Comparison of ENCODE assay signal across 7 cellular contexts in the genomic region with DNA sequence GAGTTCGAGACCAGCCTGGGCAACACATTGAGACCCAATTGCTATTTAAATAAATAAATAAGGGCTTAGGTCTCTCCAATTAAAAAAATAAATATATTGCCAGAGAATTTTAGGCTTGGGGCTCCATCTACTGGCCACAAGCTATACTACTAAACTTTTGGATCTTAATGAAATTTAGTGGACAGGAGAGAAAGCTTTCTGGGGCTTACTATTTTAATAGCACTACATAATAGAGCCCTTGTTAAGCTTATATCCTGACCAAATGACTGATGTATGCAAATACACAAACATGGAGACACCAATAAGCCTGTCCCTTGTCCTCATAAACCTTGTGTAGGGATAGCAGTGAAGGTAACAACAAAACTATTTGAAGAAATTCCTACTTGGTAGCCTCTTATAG. TPM values are rescaled to one million over a fixed set of nuclear protein-coding genes. Genes with fewer than 3 reads are reported as not detected.
A peak's percentile ranks its signal among the peaks of the same experiment; 100 is the strongest.
DNase-seq lines count a peak whose midpoint lies in the region; TF ChIP-seq lines count a peak whose summit lies in the region.

No MANE protein-coding gene starts in this region.

- H3K4me1 ChIP-seq in Loucy (ENCODE audit: insufficient read depth, low read length, poor library complexity, severe bottlenecking) (no peaks in the 10 kb centered on the region), mammary epithelial cell (ENCODE audit: insufficient read depth, low read length) (no peaks in the 10 kb centered on the region)

- CTCF ChIA-PET in mammary epithelial cell (lab: Charles Lee; ENCODE audit: low non-redundant PET) = no interaction called here

- 100% methylated on average over 1 of the region's 1 CpG for WGBS in mammary epithelial cell (ENCODE audit: low coverage, missing lambda C conversion rate)

- H3K9ac ChIP-seq in Loucy (ENCODE audit: low read depth, low read length, poor library complexity, severe bottlenecking) (no peak overlapping the region), mammary epithelial cell (ENCODE audit: insufficient read depth, low read length) (no peak overlapping the region)

- no peaks in the 10 kb centered on the region for H3K9me3 Mint-ChIP-seq in neural crest cell

- H3K4me3 Mint-ChIP-seq in neural crest cell = no peak overlapping the region

- H3F3A ChIP-seq in Loucy (ENCODE audit: low read depth) = no peaks in the 10 kb centered on the region

- intact Hi-C loops in mammary epithelial cell (cut with micrococcal nuclease) = loop anchor here (2.0 kb wide), 2 partner anchors 173 to 229 kb away; no protein-coding TSS in a partner anchor

- TF ChIP-seq CTCF in Loucy (conservative IDR thresholded peaks at IDR 0.05; ENCODE audit: low read length) = peak; percentile 70
- TF ChIP-seq CTCF in mammary epithelial cell (conservative IDR thresholded peaks at IDR 0.05 in 1 of 2, IDR thresholded peaks at IDR 0.05 in 1 of 2; ENCODE audit: extremely low read depth in 1 of 2, insufficient read depth in 1 of 2, low read depth in 1 of 2, low read length in 2 of 2) = peak; percentile 37 to 49
- peak; percentile 74 for TF ChIP-seq CTCF in neural crest cell (conservative IDR thresholded peaks at IDR 0.05)

- no peaks in the 10 kb centered on the region for H3K4me1 Mint-ChIP-seq in neural crest cell

- H3K9me3 ChIP-seq in Loucy (ENCODE audit: insufficient read depth, low read depth, low read length) = no peaks in the 10 kb centered on the region
- no peaks in the 10 kb centered on the region for H3K9me3 ChIP-seq in mammary epithelial cell (replicated peaks; ENCODE audit: insufficient read depth, low read length)

- BruUV-seq in mammary epithelial cell (replicated peaks; lab: Mats Ljungman, UMichigan) = no TSS peak

- H3K27me3 Mint-ChIP-seq in neural crest cell (ENCODE audit: low read depth) = no peaks in the 10 kb centered on the region

- DNase-seq in G401 (ENCODE audit: low spot score) = peak; percentile 40
- no peak for DNase-seq in mammary epithelial cell
- DNase-seq in neural crest cell (ENCODE audit: low read depth, low spot score) = no peak
- DNase-seq in stimulated activated CD4-positive, alpha-beta T cell treated with anti-CD3 and anti-CD28 coated beads, Interleukin-15, amount 100 ng/mL, for 24 hours = no peak
- no peak for DNase-seq in activated effector memory CD4-positive, alpha-beta T cell treated with anti-CD3 and anti-CD28 coated beads, Interleukin-2, amount 50 U/mL, for 16 hours
- DNase-seq in DMS79 (lab: John Stamatoyannopoulos, UW) = no peak

- H3K9me2 ChIP-seq in Loucy (replicated peaks; ENCODE audit: low read depth, low read length) = no peaks in the 10 kb centered on the region

- H3K36me3 ChIP-seq in Loucy (ENCODE audit: insufficient read depth, low read length) (peaks cover 88% of the 10 kb centered on the region), mammary epithelial cell (ENCODE audit: insufficient read depth, low read length) (peaks cover 49% of the 10 kb centered on the region)

- H3K4me3 ChIP-seq in Loucy (ENCODE audit: low read length, poor library complexity, severe bottlenecking) (no peak overlapping the region), mammary epithelial cell (replicated peaks in 1 of 3; ENCODE audit: insufficient read depth in 1 of 3, low read depth in 2 of 3, low read length in 3 of 3) (no peak overlapping the region)

- no peak overlapping the region for H3K27ac Mint-ChIP-seq in neural crest cell (ENCODE audit: unreplicated experiment)

- no peak overlapping the region for H3K27ac ChIP-seq in mammary epithelial cell (ENCODE audit: insufficient read depth, low read depth, low read length)

- no peaks in the 10 kb centered on the region for H4K20me1 ChIP-seq in Loucy (ENCODE audit: insufficient read depth, low read length, poor library complexity, severe bottlenecking)
- no peaks in the 10 kb centered on the region for H4K20me1 ChIP-seq in mammary epithelial cell (ENCODE audit: insufficient read depth, low read length)

- H3K27me3 ChIP-seq in Loucy (ENCODE audit: insufficient read depth, low read length, poor library complexity, severe bottlenecking) (no peaks in the 10 kb centered on the region), mammary epithelial cell (ENCODE audit: insufficient read depth, low read length) (no peaks in the 10 kb centered on the region)

- dilution Hi-C loops in mammary epithelial cell (cut with HindIII; ENCODE audit: low sequenced_read_pairs) = no loop called here

- in situ Hi-C loops in G401 (cut with HindIII; ENCODE audit: low sequenced_read_pairs) (no loop called here), mammary epithelial cell (cut with MboI; ENCODE audit: low sequenced_read_pairs in 2 of 2) (no loop called here)

- H3K4me2 ChIP-seq in Loucy (ENCODE audit: low read depth, low read length, poor library complexity, severe bottlenecking) (no peak overlapping the region), mammary epithelial cell (ENCODE audit: insufficient read depth, low read depth, low read length) (no peak overlapping the region)

- H2AFZ ChIP-seq in Loucy (ENCODE audit: low read length) (no peak overlapping the region), mammary epithelial cell (ENCODE audit: low read depth, low read length) (no peak overlapping the region)

- H3K36me3 Mint-ChIP-seq in neural crest cell (ENCODE audit: low read depth) = peaks cover 14% of the 10 kb centered on the region

- H3K79me2 ChIP-seq in Loucy (ENCODE audit: insufficient read depth, low read length) (no peaks in the 10 kb centered on the region), mammary epithelial cell (ENCODE audit: insufficient read depth, low read length) (peaks cover 19% of the 10 kb centered on the region)

RNA-seq across cellular contexts. Expression of gene CCT3, which starts 18.4 kb away (rescaled TPM):
- 936 and 1,057 TPM in 2 replicates for total RNA-seq in G401 (2014; rRNA removed; shearing (Covaris generic))
- total RNA-seq in mammary epithelial cell (100 to 1,000 TPM; 323 to 345 TPM), neural crest cell (343 and 346 TPM in 2 replicates)
- polyA plus RNA-seq in mammary epithelial cell = 461 TPM
- 434 TPM for polyA minus RNA-seq in mammary epithelial cell

RNA-seq across cellular contexts. Expression of gene TSACC, which starts 18.7 kb away (rescaled TPM):
- not detected in 2 replicates for total RNA-seq in G401 (2014; rRNA removed; shearing (Covaris generic))
- total RNA-seq in mammary epithelial cell (not detected), neural crest cell (0.66 and 1.0 TPM in 2 replicates)
- 1.1 TPM for polyA plus RNA-seq in mammary epithelial cell
- not detected for polyA minus RNA-seq in mammary epithelial cell

RNA-seq across cellular contexts. Expression of gene VHLL, which starts 20.6 kb away (rescaled TPM):
- total RNA-seq in G401 (2014; rRNA removed; shearing (Covaris generic)) = not detected in 2 replicates
- under 1 TPM in 1 of 2 donors, not detected in 1; 0.50 TPM for total RNA-seq in mammary epithelial cell
- not detected for polyA plus RNA-seq in mammary epithelial cell
- not detected for polyA minus RNA-seq in mammary epithelial cell
- 0.77 TPM in 1 of 2 replicates, not detected in the other for total RNA-seq in neural crest cell

RNA-seq across cellular contexts. Expression of gene GLMP, which starts 24.2 kb away (rescaled TPM):
- 0.92 and 3.3 TPM in 2 replicates for total RNA-seq in G401 (2014; rRNA removed; shearing (Covaris generic))
- 10 to 100 TPM; 29.7 to 32.1 TPM for total RNA-seq in mammary epithelial cell
- 16.1 TPM for polyA plus RNA-seq in mammary epithelial cell
- polyA minus RNA-seq in mammary epithelial cell = 14.0 TPM
- total RNA-seq in neural crest cell = 34.2 and 38.0 TPM in 2 replicates

RNA-seq across cellular contexts. Expression of gene TMEM79, which starts 35.5 kb away (rescaled TPM):
- 2.0 and 5.0 TPM in 2 replicates for total RNA-seq in G401 (2014; rRNA removed; shearing (Covaris generic))
- 10 to 100 TPM in 1 of 2 donors, 1 to 10 TPM in 1; 5.0 to 18.4 TPM for total RNA-seq in mammary epithelial cell
- 26.2 TPM for polyA plus RNA-seq in mammary epithelial cell
- 31.2 TPM for polyA minus RNA-seq in mammary epithelial cell
- total RNA-seq in neural crest cell = 4.3 and 4.6 TPM in 2 replicates
